Comparison of ENCODE assay signal across 1 cellular context in the genomic region with DNA sequence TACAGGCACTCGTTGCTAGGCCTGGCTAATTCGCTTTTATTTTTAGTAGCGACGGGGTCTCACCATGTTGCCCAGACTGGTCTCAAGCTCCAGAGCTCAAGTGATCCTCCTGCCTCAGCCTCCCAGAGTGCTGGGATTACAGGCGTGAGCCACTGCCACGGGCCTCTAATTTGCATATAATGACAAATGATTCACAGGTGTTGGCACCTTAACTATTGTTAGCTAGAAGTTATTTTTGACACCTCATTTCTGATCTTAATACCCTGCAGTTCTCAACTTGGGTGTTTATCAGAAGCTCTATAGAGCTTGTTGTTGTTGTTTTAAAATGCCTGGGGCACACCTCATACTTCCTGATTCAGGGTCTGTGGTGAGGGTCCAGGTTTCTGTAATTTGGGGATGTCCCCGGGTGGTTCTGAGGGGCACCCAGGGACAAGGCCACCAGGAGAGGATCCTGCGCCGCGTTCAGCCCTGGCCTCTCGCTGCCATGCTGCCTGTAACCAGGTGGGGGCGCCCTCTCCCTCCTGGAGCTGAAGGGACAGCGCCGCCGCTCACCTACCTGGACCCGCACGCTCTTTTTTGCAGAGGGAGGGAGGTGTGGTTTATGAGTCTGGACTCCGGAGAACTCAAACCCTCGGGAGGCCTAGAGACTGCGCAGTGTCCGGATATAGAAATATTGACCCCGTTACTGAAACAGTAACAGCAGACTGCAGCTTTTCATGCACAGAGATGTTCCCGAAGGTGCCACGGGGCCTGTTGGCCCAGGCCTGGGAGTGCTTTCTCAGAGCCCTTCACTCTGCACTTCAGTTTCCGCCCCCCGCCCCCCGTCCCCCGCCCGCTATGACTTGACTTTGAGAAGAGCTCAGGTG.
TF ChIP-seq lines count a peak whose summit lies in the region.

No MANE protein-coding gene starts in this region.

TF ChIP-seq in HepG2, 621 proteins besides CTCF, POLR2A, EP300 and RAD21 (continued from another document and continues in another):
- TF ChIP-seq, protein P1, sequence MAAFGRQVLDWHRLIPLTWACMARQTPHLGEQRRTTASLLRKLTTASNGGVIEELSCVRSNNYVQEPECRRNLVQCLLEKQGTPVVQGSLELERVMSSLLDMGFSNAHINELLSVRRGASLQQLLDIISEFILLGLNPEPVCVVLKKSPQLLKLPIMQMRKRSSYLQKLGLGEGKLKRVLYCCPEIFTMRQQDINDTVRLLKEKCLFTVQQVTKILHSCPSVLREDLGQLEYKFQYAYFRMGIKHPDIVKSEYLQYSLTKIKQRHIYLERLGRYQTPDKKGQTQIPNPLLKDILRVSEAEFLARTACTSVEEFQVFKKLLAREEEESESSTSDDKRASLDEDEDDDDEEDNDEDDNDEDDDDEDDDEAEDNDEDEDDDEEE (CRISPR knock-in tag; IDR thresholded peaks at IDR 0.05): no peak
- TF ChIP-seq ZNF574 (CRISPR knock-in tag; IDR thresholded peaks at IDR 0.05) (peak; percentile 64), NCOA1 (CRISPR knock-in tag; IDR thresholded peaks at IDR 0.05) (no peak), GLMP (CRISPR knock-in tag; IDR thresholded peaks at IDR 0.05; ENCODE audit: borderline replicate concordance) (no peak), SIN3A (IDR thresholded peaks at IDR 0.05; ENCODE audit: borderline replicate concordance, low read depth, low read length) (0 out of 2 replicates have a peak, but pooled peaks have one; percentile 17), USF2 (IDR thresholded peaks at IDR 0.05; ENCODE audit: low read depth, low read length) (no peak), USF2 (CRISPR knock-in tag; IDR thresholded peaks at IDR 0.05; ENCODE audit: borderline replicate concordance) (no peak), ZBTB4 (CRISPR knock-in tag; IDR thresholded peaks at IDR 0.05; ENCODE audit: borderline replicate concordance) (no peak), KDM4B (CRISPR knock-in tag; IDR thresholded peaks at IDR 0.05) (0 out of 2 replicates have a peak, but pooled peaks have one; percentile 28), ZBTB10 (CRISPR knock-in tag; IDR thresholded peaks at IDR 0.05; ENCODE audit: borderline replicate concordance) (no peak), PHB2 (IDR thresholded peaks at IDR 0.05; ENCODE audit: partially characterized antibody) (no peak), ZBTB25 (CRISPR knock-in tag; IDR thresholded peaks at IDR 0.05) (peak; percentile 40; the same call in 1 of the 2 replicates), FOXA3 (CRISPR knock-in tag; IDR thresholded peaks at IDR 0.05) (peak; percentile 49; the same call in 1 of the 2 replicates), KLF6 (CRISPR knock-in tag; IDR thresholded peaks at IDR 0.05) (no peak), TBL1XR1 (IDR thresholded peaks at IDR 0.05; ENCODE audit: borderline replicate concordance, low read length, partially characterized antibody) (no peak), CCAR2 (optimal IDR thresholded peaks at IDR 0.05; ENCODE audit: low read depth, low read length) (no peak), ZMYM2 (CRISPR knock-in tag; IDR thresholded peaks at IDR 0.05) (no peak), NFIB (CRISPR knock-in tag; IDR thresholded peaks at IDR 0.05; ENCODE audit: borderline replicate concordance) (no peak)
- TF ChIP-seq, protein P2, sequence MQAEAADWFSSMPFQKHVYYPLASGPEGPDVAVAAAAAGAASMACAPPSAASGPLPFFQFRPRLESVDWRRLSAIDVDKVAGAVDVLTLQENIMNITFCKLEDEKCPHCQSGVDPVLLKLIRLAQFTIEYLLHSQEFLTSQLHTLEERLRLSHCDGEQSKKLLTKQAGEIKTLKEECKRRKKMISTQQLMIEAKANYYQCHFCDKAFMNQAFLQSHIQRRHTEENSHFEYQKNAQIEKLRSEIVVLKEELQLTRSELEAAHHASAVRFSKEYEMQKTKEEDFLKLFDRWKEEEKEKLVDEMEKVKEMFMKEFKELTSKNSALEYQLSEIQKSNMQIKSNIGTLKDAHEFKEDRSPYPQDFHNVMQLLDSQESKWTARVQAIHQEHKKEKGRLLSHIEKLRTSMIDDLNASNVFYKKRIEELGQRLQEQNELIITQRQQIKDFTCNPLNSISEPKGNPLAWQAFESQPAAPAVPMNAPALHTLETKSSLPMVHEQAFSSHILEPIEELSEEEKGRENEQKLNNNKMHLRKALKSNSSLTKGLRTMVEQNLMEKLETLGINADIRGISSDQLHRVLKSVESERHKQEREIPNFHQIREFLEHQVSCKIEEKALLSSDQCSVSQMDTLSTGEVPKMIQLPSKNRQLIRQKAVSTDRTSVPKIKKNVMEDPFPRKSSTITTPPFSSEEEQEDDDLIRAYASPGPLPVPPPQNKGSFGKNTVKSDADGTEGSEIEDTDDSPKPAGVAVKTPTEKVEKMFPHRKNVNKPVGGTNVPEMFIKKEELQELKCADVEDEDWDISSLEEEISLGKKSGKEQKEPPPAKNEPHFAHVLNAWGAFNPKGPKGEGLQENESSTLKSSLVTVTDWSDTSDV (CRISPR knock-in tag; IDR thresholded peaks at IDR 0.05): no peak
- TF ChIP-seq, protein P3, sequence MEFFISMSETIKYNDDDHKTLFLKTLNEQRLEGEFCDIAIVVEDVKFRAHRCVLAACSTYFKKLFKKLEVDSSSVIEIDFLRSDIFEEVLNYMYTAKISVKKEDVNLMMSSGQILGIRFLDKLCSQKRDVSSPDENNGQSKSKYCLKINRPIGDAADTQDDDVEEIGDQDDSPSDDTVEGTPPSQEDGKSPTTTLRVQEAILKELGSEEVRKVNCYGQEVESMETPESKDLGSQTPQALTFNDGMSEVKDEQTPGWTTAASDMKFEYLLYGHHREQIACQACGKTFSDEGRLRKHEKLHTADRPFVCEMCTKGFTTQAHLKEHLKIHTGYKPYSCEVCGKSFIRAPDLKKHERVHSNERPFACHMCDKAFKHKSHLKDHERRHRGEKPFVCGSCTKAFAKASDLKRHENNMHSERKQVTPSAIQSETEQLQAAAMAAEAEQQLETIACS (CRISPR knock-in tag; IDR thresholded peaks at IDR 0.05): no peak
- TF ChIP-seq, protein P4, sequence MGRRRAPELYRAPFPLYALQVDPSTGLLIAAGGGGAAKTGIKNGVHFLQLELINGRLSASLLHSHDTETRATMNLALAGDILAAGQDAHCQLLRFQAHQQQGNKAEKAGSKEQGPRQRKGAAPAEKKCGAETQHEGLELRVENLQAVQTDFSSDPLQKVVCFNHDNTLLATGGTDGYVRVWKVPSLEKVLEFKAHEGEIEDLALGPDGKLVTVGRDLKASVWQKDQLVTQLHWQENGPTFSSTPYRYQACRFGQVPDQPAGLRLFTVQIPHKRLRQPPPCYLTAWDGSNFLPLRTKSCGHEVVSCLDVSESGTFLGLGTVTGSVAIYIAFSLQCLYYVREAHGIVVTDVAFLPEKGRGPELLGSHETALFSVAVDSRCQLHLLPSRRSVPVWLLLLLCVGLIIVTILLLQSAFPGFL (CRISPR knock-in tag; IDR thresholded peaks at IDR 0.05): no peak
- TF ChIP-seq, protein P5, sequence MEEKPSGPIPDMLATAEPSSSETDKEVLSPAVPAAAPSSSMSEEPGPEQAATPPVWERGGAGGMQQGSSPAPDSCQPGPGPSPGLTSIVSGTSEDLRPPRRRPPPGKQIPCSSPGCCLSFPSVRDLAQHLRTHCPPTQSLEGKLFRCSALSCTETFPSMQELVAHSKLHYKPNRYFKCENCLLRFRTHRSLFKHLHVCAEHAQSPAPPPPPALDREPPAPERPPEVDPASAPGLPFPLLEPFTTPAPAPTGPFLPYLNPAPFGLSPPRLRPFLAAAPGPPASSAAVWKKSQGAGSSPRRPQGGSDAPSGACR (CRISPR knock-in tag; IDR thresholded peaks at IDR 0.05): peak; percentile 40; the same call in 1 of the 2 replicates
